ENCODE assay signal across 8 cellular contexts in the genomic region with DNA sequence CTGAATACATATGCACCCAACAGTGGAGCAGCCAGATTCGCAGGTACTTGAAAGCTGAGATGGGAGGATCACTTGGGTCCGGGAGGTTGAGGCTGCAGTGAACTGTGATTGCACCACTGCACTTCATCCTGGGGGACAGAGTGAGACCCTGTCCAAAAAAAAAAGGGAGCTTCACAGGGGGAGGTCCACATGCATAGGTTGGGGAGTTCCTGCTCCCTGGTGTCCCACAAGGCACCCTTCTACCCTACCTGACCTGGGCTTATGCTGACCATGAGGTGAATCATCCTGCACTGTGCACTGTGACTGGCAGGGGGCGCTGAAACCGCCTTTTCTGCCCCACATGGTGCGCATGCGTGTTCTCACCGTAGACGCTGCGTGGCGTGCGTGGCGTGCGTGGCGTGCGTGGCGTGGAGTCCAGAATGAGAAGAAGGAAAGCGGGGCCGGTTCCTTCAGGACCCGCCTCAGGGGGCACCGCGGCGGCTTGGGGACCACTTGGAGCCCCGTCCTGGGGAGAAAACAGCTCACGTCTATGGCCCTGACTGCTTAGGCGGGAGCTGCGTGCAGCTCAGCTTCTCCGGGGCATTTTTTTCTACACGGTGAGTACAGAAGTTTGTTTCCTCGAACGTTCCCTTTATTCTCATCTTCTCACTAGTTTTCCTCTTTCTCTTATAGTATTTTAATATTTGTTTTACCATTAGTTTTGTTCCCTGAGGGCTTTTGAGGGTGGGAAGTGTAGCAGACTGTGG.
A peak's percentile ranks its signal among the peaks of the same experiment; 100 is the strongest.
DNase-seq lines count a peak whose midpoint lies in the region; ATAC-seq, FAIRE-seq and TF ChIP-seq lines count a peak whose summit lies in the region.

No MANE protein-coding gene starts in this region.

- peaks cover 3 to 19% of the 10 kb centered on the region in 2 experiments; a peak in 4 of 5 replicates for H3K36me3 ChIP-seq in HepG2 (replicated peaks in 1 of 2; ENCODE audit: control insufficient read depth in 1 of 2, insufficient read depth in 2 of 2, low read length in 2 of 2)

- TF ChIP-seq CTCF in HepG2 (CRISPR knock-in tag; IDR thresholded peaks at IDR 0.05): peak; percentile 98

- peak overlapping the region; percentile 90 for H3K4me3 Mint-ChIP-seq in activated CD4-positive, alpha-beta T cell treated with anti-CD3 and anti-CD28 coated beads, Interleukin-2, amount 10 ng/mL, durations not matched to agents 24 days and 14 days
- H3K4me3 Mint-ChIP-seq in dendritic cell treated with granulocyte-macrophage colony-stimulating factor and Interleukin-4, amounts not matched to agents 40 ng/mL and 50 ng/mL, for 4 days: peak overlapping the region; percentile 91

- POLR2A ChIA-PET in HepG2 (lab: Yijun Ruan, JAX): interaction anchor here (0.9 to 1.4 kb wide), 3 partner anchors 28 to 47 kb away, joined by 3 to 10 read pairs (median 7); no protein-coding TSS in a partner anchor

- FAIRE-seq in HepG2 (lab: Jason Lieb, UNC): peak; percentile 60

- H3K36me3 Mint-ChIP-seq in activated CD4-positive, alpha-beta T cell treated with anti-CD3 and anti-CD28 coated beads, Interleukin-2, amount 10 ng/mL, durations not matched to agents 24 days and 14 days (ENCODE audit: low read depth): peaks cover 21% of the 10 kb centered on the region
- H3K36me3 Mint-ChIP-seq in dendritic cell treated with granulocyte-macrophage colony-stimulating factor and Interleukin-4, amounts not matched to agents 40 ng/mL and 50 ng/mL, for 4 days (ENCODE audit: low read depth): peaks cover 32% of the 10 kb centered on the region

- peak overlapping the region; percentile 94 for H3K4me2 ChIP-seq in HepG2 (ENCODE audit: low read depth, low read length)

- peak overlapping the region; percentile 89 for H3K9ac ChIP-seq in HepG2 (ENCODE audit: insufficient read depth, low read depth, low read length)

- H3K9me3 Mint-ChIP-seq in activated CD4-positive, alpha-beta T cell treated with anti-CD3 and anti-CD28 coated beads, Interleukin-2, amount 10 ng/mL, durations not matched to agents 24 days and 14 days: no peaks in the 10 kb centered on the region
- H3K9me3 Mint-ChIP-seq in dendritic cell treated with granulocyte-macrophage colony-stimulating factor and Interleukin-4, amounts not matched to agents 40 ng/mL and 50 ng/mL, for 4 days: no peaks in the 10 kb centered on the region

- WGBS in HepG2 (ENCODE audit: low lambda C conversion rate): 2% methylated on average over 19 of the region's 30 CpGs

- peak overlapping the region; percentile 64 to 96 (median 91) for H3K4me3 ChIP-seq in HepG2 (replicated peaks in 1 of 3; ENCODE audit: insufficient read depth in 1 of 3, low read depth in 2 of 3, low read length in 3 of 3)

- peak overlapping the region; percentile 95 for H3K27ac Mint-ChIP-seq in activated CD4-positive, alpha-beta T cell treated with anti-CD3 and anti-CD28 coated beads, Interleukin-2, amount 10 ng/mL, durations not matched to agents 24 days and 14 days
- peak overlapping the region; percentile 83 for H3K27ac Mint-ChIP-seq in dendritic cell treated with granulocyte-macrophage colony-stimulating factor and Interleukin-4, amounts not matched to agents 40 ng/mL and 50 ng/mL, for 4 days

- peak; percentile 78 for TF ChIP-seq POLR2A in HepG2 (IDR thresholded peaks at IDR 0.05; ENCODE audit: insufficient read depth in 1 of 2, low read depth in 2 of 2, low read length in 2 of 2)

- H3K27ac ChIP-seq in HepG2 (ENCODE audit: extremely low read length, insufficient read depth, low read length): peak overlapping the region; percentile 95

- intact Hi-C loops in activated CD4-positive, alpha-beta T cell treated with anti-CD3 and anti-CD28 coated beads, Interleukin-2, amount 10 ng/mL, durations not matched to agents 24 days and 14 days (cut with micrococcal nuclease): loop anchor here (5.0 to 10.0 kb wide), 3 partner anchors 83 to 324 kb away; no protein-coding TSS in a partner anchor
- intact Hi-C loops in dendritic cell treated with granulocyte-macrophage colony-stimulating factor and Interleukin-4, amounts not matched to agents 40 ng/mL and 50 ng/mL, for 4 days (cut with micrococcal nuclease): loop anchor here (5.0 to 10.0 kb wide), 3 partner anchors 53 to 324 kb away; no protein-coding TSS in a partner anchor
- intact Hi-C loops in HepG2 (cut with micrococcal nuclease; ENCODE audit: unreplicated experiment): loop anchor here (5.0 kb wide), 1 partner anchor 86 kb away; no protein-coding TSS in a partner anchor

- H2AFZ ChIP-seq in HepG2 (ENCODE audit: low read length): peak overlapping the region; percentile 97

- peaks cover 53% of the 10 kb centered on the region for H3K4me1 ChIP-seq in HepG2 (ENCODE audit: insufficient read depth, low read length)

- CTCF ChIA-PET in HepG2 (lab: Yijun Ruan, JAX; ENCODE audit: low intra/inter-chr PET ratio, low total read pairs): interaction anchor here (0.9 to 1.7 kb wide), 3 partner anchors 65 to 325 kb away, joined by 3 to 8 read pairs (median 7); no protein-coding TSS in a partner anchor

- no TSS peak for BruUV-seq in HepG2 (replicated peaks; lab: Mats Ljungman, UMichigan)

- H3K9me3 ChIP-seq in HepG2 (ENCODE audit: low read length): no peaks in the 10 kb centered on the region

- 0 out of 2 replicates have a peak, but pooled peaks have one; percentile 25 for TF ChIP-seq RAD21 in HepG2 (CRISPR knock-in tag; IDR thresholded peaks at IDR 0.05)

- no peaks in the 10 kb centered on the region for H3K27me3 Mint-ChIP-seq in activated CD4-positive, alpha-beta T cell treated with anti-CD3 and anti-CD28 coated beads, Interleukin-2, amount 10 ng/mL, durations not matched to agents 24 days and 14 days
- no peaks in the 10 kb centered on the region for H3K27me3 Mint-ChIP-seq in dendritic cell treated with granulocyte-macrophage colony-stimulating factor and Interleukin-4, amounts not matched to agents 40 ng/mL and 50 ng/mL, for 4 days

- peaks cover 21% of the 10 kb centered on the region for H4K20me1 ChIP-seq in HepG2 (ENCODE audit: insufficient read depth, low read length)

- no peaks in the 10 kb centered on the region; a peak in 1 of 5 replicates for H3K27me3 ChIP-seq in HepG2 (ENCODE audit: control insufficient read depth in 1 of 2, insufficient read depth in 2 of 2, low read length in 2 of 2)

- peaks cover 39% of the 10 kb centered on the region for H3K4me1 Mint-ChIP-seq in activated CD4-positive, alpha-beta T cell treated with anti-CD3 and anti-CD28 coated beads, Interleukin-2, amount 10 ng/mL, durations not matched to agents 24 days and 14 days
- H3K4me1 Mint-ChIP-seq in dendritic cell treated with granulocyte-macrophage colony-stimulating factor and Interleukin-4, amounts not matched to agents 40 ng/mL and 50 ng/mL, for 4 days (ENCODE audit: low read depth): peaks cover 37% of the 10 kb centered on the region

- ATAC-seq in GM19023 (IDR thresholded peaks at IDR 0.05; ENCODE audit: unreplicated experiment) (peak; percentile 91), HG03354 (IDR thresholded peaks at IDR 0.05; ENCODE audit: poor library complexity, severe bottlenecking, unreplicated experiment) (peak; percentile 87), HepG2 (peak; percentile 94)

- peak; percentile 98 for DNase-seq in AG20443 (ENCODE audit: low spot score)
- peak; percentile 57 for DNase-seq in NCI-H524 treated with DMSO at 0.1 percent for 48 hours (lab: John Stamatoyannopoulos, UW)
- DNase-seq in activated CD4-positive, alpha-beta T cell treated with anti-CD3 and anti-CD28 coated beads, Interleukin-2, amount 10 ng/mL, durations not matched to agents 24 days and 14 days: peak; percentile 97
- peak; percentile 83 for DNase-seq in HepG2 (ENCODE audit: low spot score)
- peak; percentile 89 to 90 for DNase-seq in stimulated activated CD4-positive, alpha-beta T cell treated with anti-CD3 and anti-CD28 coated beads, Interleukin-2, amount 100 ng/mL, for 48 hours

- peaks cover 56% of the 10 kb centered on the region for H3K79me2 ChIP-seq in HepG2 (ENCODE audit: insufficient read depth, low read length)

- TF ChIP-seq EP300 in HepG2 (IDR thresholded peaks at IDR 0.05; ENCODE audit: low read depth in 2 of 2, low read length in 2 of 2) (no peak), HepG2 (CRISPR knock-in tag; IDR thresholded peaks at IDR 0.05; ENCODE audit: borderline replicate concordance) (no peak)

- in situ Hi-C loops in HepG2 (cut with HindIII; ENCODE audit: extremely low pct_ligation_motif_present, low pct_unique_long_range_greater_than_20kb): no loop called here

TF ChIP-seq in HepG2, 621 proteins besides CTCF, POLR2A, EP300 and RAD21 (continues in another document):
- TF ChIP-seq RBM22 (optimal IDR thresholded peaks at IDR 0.05; ENCODE audit: low read length): no peak
- TF ChIP-seq ZNF543 (CRISPR knock-in tag; IDR thresholded peaks at IDR 0.05): 0 out of 2 replicates have a peak, but pooled peaks have one; percentile 27
- peak; percentile 80 for TF ChIP-seq PHF8 (CRISPR knock-in tag; IDR thresholded peaks at IDR 0.05)
- TF ChIP-seq, protein P1, sequence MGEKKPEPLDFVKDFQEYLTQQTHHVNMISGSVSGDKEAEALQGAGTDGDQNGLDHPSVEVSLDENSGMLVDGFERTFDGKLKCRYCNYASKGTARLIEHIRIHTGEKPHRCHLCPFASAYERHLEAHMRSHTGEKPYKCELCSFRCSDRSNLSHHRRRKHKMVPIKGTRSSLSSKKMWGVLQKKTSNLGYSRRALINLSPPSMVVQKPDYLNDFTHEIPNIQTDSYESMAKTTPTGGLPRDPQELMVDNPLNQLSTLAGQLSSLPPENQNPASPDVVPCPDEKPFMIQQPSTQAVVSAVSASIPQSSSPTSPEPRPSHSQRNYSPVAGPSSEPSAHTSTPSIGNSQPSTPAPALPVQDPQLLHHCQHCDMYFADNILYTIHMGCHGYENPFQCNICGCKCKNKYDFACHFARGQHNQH (CRISPR knock-in tag; IDR thresholded peaks at IDR 0.05): peak; percentile 54; the same call in 1 of the 2 replicates
- TF ChIP-seq, protein P2, sequence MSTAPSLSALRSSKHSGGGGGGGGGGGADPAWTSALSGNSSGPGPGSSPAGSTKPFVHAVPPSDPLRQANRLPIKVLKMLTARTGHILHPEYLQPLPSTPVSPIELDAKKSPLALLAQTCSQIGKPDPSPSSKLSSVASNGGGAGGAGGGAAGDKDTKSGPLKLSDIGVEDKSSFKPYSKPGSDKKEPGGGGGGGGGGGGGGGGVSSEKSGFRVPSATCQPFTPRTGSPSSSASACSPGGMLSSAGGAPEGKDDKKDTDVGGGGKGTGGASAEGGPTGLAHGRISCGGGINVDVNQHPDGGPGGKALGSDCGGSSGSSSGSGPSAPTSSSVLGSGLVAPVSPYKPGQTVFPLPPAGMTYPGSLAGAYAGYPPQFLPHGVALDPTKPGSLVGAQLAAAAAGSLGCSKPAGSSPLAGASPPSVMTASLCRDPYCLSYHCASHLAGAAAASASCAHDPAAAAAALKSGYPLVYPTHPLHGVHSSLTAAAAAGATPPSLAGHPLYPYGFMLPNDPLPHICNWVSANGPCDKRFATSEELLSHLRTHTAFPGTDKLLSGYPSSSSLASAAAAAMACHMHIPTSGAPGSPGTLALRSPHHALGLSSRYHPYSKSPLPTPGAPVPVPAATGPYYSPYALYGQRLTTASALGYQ (CRISPR knock-in tag; IDR thresholded peaks at IDR 0.05): no peak

Comparison
In these comparisons a context has a peak if more than half of its experiments do, and no peak if none do; other contexts are left out.
1. Peak in every context shown above with its lines: DNase-seq, ATAC-seq, H3K4me3 ChIP-seq and H3K27ac ChIP-seq.